In genomic region chr16:1271750-1272413, GRCh38 we compare ENCODE assay signal across 7 cellular contexts. TPM values are rescaled to one million over a fixed set of nuclear protein-coding genes. Genes with fewer than 3 reads are reported as not detected.
DNase-seq lines count a peak whose midpoint lies in the region; ATAC-seq lines count a peak whose summit lies in the region.
"Not testable (repeated sequence)": the region's sequence is repeated elsewhere in the genome, so short reads cannot be mapped to it uniquely, and the experiment has no call there.
"Had no signal": no experiment of that assay in that cellular context is flagged by ENCODE, and none has a peak within 500 bp of the region (broad histone marks: within the 10 kb centered on the region; RNA-seq: fewer than 3 reads in every experiment).

No MANE protein-coding gene starts in this region.

- not testable (repeated sequence) for H3K9me3 ChIP-seq in SK-N-MC (ENCODE audit: low read depth, low read length)

- H3K4me1 Mint-ChIP-seq in natural killer cell treated with Interleukin-12 subunit alpha and Interleukin-12 subunit beta and Interleukin-15 and Interleukin-18, amount 100 ng/mL, for 72 hours (ENCODE audit: low read depth in 2 of 2) = not testable (repeated sequence)

- H3K9ac ChIP-seq in SK-N-MC (ENCODE audit: insufficient read length) = not testable (repeated sequence)

- peaks cover 0 to 14% of the 10 kb centered on the region in 2 donors for H3K27me3 Mint-ChIP-seq in natural killer cell treated with Interleukin-12 subunit alpha and Interleukin-12 subunit beta and Interleukin-15 and Interleukin-18, amount 100 ng/mL, for 72 hours

- not testable (repeated sequence) for ATAC-seq in natural killer cell treated with Interleukin-12 subunit alpha and Interleukin-12 subunit beta and Interleukin-15 and Interleukin-18, amount 100 ng/mL, for 72 hours

- 0 out of 2 replicates have a peak overlapping the region, but pooled peaks have one; percentile 43 for H3K4me3 ChIP-seq in SK-N-MC

- H3K27ac Mint-ChIP-seq in natural killer cell treated with Interleukin-12 subunit alpha and Interleukin-12 subunit beta and Interleukin-15 and Interleukin-18, amount 100 ng/mL, for 72 hours = not testable (repeated sequence)

- H3K36me3 ChIP-seq in SK-N-MC (ENCODE audit: insufficient read depth, low read length) = not testable (repeated sequence)

- H3K36me3 Mint-ChIP-seq in natural killer cell treated with Interleukin-12 subunit alpha and Interleukin-12 subunit beta and Interleukin-15 and Interleukin-18, amount 100 ng/mL, for 72 hours = not testable (repeated sequence)

- not testable (repeated sequence) for H3K27ac ChIP-seq in SK-N-MC

- DNase-seq in COLO668 (lab: John Stamatoyannopoulos, UW; ENCODE audit: unreplicated experiment) (peak; percentile 97), LoVo (ENCODE audit: low spot score) (peak; percentile 29), NCI-H2171 treated with DMSO at 0.1 percent for 48 hours (lab: John Stamatoyannopoulos, UW) (peak; percentile 82), dermis microvascular lymphatic vessel endothelial cell (ENCODE audit: low read depth in 2 of 2) (peak; percentile 22 to 54)
- not testable (repeated sequence) for DNase-seq in SK-N-MC (ENCODE audit: low read depth, low spot score)
- DNase-seq in natural killer cell treated with Interleukin-12 subunit alpha and Interleukin-12 subunit beta and Interleukin-15 and Interleukin-18, amount 100 ng/mL, for 72 hours (ENCODE audit: low spot score) = peak; percentile 51

- not testable (repeated sequence) for H3K9me3 Mint-ChIP-seq in natural killer cell treated with Interleukin-12 subunit alpha and Interleukin-12 subunit beta and Interleukin-15 and Interleukin-18, amount 100 ng/mL, for 72 hours

- H3K4me3 Mint-ChIP-seq in natural killer cell treated with Interleukin-12 subunit alpha and Interleukin-12 subunit beta and Interleukin-15 and Interleukin-18, amount 100 ng/mL, for 72 hours = not testable (repeated sequence)

RNA-seq across cellular contexts. Expression of gene TPSD1, which starts 16.0 kb away (rescaled TPM):
- total RNA-seq in dermis microvascular lymphatic vessel endothelial cell = not detected in 2 replicates
- not detected for total RNA-seq in natural killer cell treated with Interleukin-12 subunit alpha and Interleukin-12 subunit beta and Interleukin-15 and Interleukin-18, amount 100 ng/mL, for 72 hours
- total RNA-seq: neural crest cell had no signal

RNA-seq across cellular contexts. Expression of gene TPSAB1, which starts 31.4 kb away (rescaled TPM):
- not detected in 2 replicates for total RNA-seq in dermis microvascular lymphatic vessel endothelial cell
- 1 to 10 TPM in 1 of 2 donors, not detected in 1; 6.6 TPM for total RNA-seq in natural killer cell treated with Interleukin-12 subunit alpha and Interleukin-12 subunit beta and Interleukin-15 and Interleukin-18, amount 100 ng/mL, for 72 hours
- total RNA-seq: neural crest cell had no signal

RNA-seq across cellular contexts. Expression of gene UBE2I, which starts 37.6 kb away (rescaled TPM):
- total RNA-seq in dermis microvascular lymphatic vessel endothelial cell = 34.1 and 40.1 TPM in 2 replicates
- 100 to 1,000 TPM; 202 to 246 TPM for total RNA-seq in natural killer cell treated with Interleukin-12 subunit alpha and Interleukin-12 subunit beta and Interleukin-15 and Interleukin-18, amount 100 ng/mL, for 72 hours

RNA-seq across cellular contexts. Expression of gene TPSB2, which starts 41.9 kb away (rescaled TPM):
- not detected in 2 replicates for total RNA-seq in dermis microvascular lymphatic vessel endothelial cell
- 1 to 10 TPM in 1 of 2 donors, not detected in 1; 1.0 TPM for total RNA-seq in natural killer cell treated with Interleukin-12 subunit alpha and Interleukin-12 subunit beta and Interleukin-15 and Interleukin-18, amount 100 ng/mL, for 72 hours
- total RNA-seq: neural crest cell had no signal

RNA-seq across cellular contexts. Expression of gene TPSG1, which starts 46.8 kb away (rescaled TPM):
- not detected in 2 replicates for total RNA-seq in dermis microvascular lymphatic vessel endothelial cell
- 1 to 10 TPM in 1 of 2 donors, not detected in 1; 1.3 TPM for total RNA-seq in natural killer cell treated with Interleukin-12 subunit alpha and Interleukin-12 subunit beta and Interleukin-15 and Interleukin-18, amount 100 ng/mL, for 72 hours
- total RNA-seq: neural crest cell had no signal
